ENCODE assay signal across 8 cellular contexts in genomic region chr6:18997375-18997826, GRCh38.
DNase-seq lines count a peak whose midpoint lies in the region; ATAC-seq and TF ChIP-seq lines count a peak whose summit lies in the region.

No MANE protein-coding gene starts in this region.

- no peaks in the 10 kb centered on the region for H3K27me3 Mint-ChIP-seq in T-helper 2 cell treated with Interferon-gamma antibody and Interleukin-4, amounts not matched to agents 5 μg/mL and 100 μg/mL, for 36 hours (ENCODE audit: low read depth)

- DNase-seq in ACHN (peak; percentile 53), GM13976 (ENCODE audit: low spot score) (peak; percentile 29), NCI-H146 treated with DMSO at 0.1 percent for 48 hours (lab: John Stamatoyannopoulos, UW; ENCODE audit: unreplicated experiment) (peak; percentile 74), astrocyte of the hippocampus (ENCODE audit: low read depth, low spot score) (peak; percentile 64), left kidney (ENCODE audit: low read depth, low spot score) (peak; percentile 78)
- no peak for DNase-seq in activated CD4-positive, CD25-positive, alpha-beta regulatory T cell treated with anti-CD3 and anti-CD28 coated beads, Interleukin-2, amount 50 U/mL, for 72 hours
- DNase-seq in T-helper 2 cell treated with Interferon-gamma antibody and Interleukin-4, amounts not matched to agents 5 μg/mL and 100 μg/mL, for 36 hours (ENCODE audit: low spot score): no peak

- H3K36me3 Mint-ChIP-seq in T-helper 2 cell treated with Interferon-gamma antibody and Interleukin-4, amounts not matched to agents 5 μg/mL and 100 μg/mL, for 36 hours (ENCODE audit: low read depth): no peaks in the 10 kb centered on the region

- H3K4me1 Mint-ChIP-seq in T-helper 2 cell treated with Interferon-gamma antibody and Interleukin-4, amounts not matched to agents 5 μg/mL and 100 μg/mL, for 36 hours (ENCODE audit: low read depth): no peaks in the 10 kb centered on the region

- in situ Hi-C loops in ACHN (cut with HindIII; ENCODE audit: low pct_ligation_motif_present, low pct_unique_long_range_greater_than_20kb, low sequenced_read_pairs): no loop called here
- in situ Hi-C loops in GM13976 (cut with MboI; ENCODE audit: low sequenced_read_pairs, unreplicated experiment): loop anchor here (25.0 kb wide), 1 partner anchor 1065 kb away; no protein-coding TSS in a partner anchor

- no peak overlapping the region for H3K4me3 Mint-ChIP-seq in T-helper 2 cell treated with Interferon-gamma antibody and Interleukin-4, amounts not matched to agents 5 μg/mL and 100 μg/mL, for 36 hours

- ATAC-seq in HG02759 (IDR thresholded peaks at IDR 0.05; ENCODE audit: unreplicated experiment): peak; percentile 98

- H3K9me3 Mint-ChIP-seq in T-helper 2 cell treated with Interferon-gamma antibody and Interleukin-4, amounts not matched to agents 5 μg/mL and 100 μg/mL, for 36 hours: no peaks in the 10 kb centered on the region

- no peak overlapping the region for H3K27ac Mint-ChIP-seq in T-helper 2 cell treated with Interferon-gamma antibody and Interleukin-4, amounts not matched to agents 5 μg/mL and 100 μg/mL, for 36 hours

- peak; percentile 41 for TF ChIP-seq CTCF in GM13976 (IDR thresholded peaks at IDR 0.05; ENCODE audit: borderline replicate concordance, control extremely low read depth, extremely low read depth, insufficient read depth, missing control alignments)

Comparison
In these comparisons a context has a peak if more than half of its experiments do, and no peak if none do; other contexts are left out.
1. DNase-seq: peak in ACHN (single experiment), GM13976 (single experiment), NCI-H146 treated with DMSO at 0.1 percent for 48 hours (single experiment), astrocyte of the hippocampus (single experiment) and left kidney (single experiment); none in activated CD4-positive, CD25-positive, alpha-beta regulatory T cell treated with anti-CD3 and anti-CD28 coated beads, Interleukin-2, amount 50 U/mL, for 72 hours (single experiment) and T-helper 2 cell treated with Interferon-gamma antibody and Interleukin-4, amounts not matched to agents 5 μg/mL and 100 μg/mL, for 36 hours (single experiment).